ENCODE assay signal across 32 cellular contexts in the genomic region with DNA sequence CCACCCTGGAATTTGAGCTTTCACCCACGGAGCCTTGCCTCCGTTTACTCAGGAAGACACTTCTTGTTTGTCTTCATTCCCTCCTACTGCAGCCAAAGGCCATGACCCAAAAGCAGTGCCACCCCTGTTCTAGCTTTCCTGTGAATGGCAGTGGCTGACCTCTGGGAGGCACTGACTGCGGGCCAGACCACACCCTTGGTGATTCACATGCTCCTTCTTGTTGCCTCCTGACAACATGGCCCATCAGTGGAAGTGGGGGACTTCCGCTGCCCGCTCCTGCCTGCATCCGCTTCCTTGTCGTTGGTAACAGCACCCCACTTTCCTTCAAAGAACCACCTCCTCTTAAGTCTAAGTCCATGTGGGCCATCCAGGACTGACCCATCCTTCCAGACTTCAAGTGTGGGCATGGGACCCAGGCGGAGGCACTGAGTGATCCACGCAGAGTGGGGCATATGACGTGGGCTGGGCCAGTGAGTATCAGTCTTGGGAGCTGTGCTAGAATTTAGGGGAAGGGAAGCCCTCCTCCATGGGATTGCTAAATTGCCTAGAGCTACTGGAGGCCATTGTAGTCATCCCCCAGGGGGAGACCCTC. TPM values are rescaled to one million over a fixed set of nuclear protein-coding genes. Genes with fewer than 3 reads are reported as not detected.
DNase-seq lines count a peak whose midpoint lies in the region; ATAC-seq and TF ChIP-seq lines count a peak whose summit lies in the region.
"Had no signal": no experiment of that assay in that cellular context is flagged by ENCODE, and none has a peak within 500 bp of the region (broad histone marks: within the 10 kb centered on the region; RNA-seq: fewer than 3 reads in every experiment).

No MANE protein-coding gene starts in this region.

- no peaks in the 10 kb centered on the region for H3K36me3 Mint-ChIP-seq in neural crest cell (ENCODE audit: low read depth)
- H3K36me3 Mint-ChIP-seq in nephron progenitor cell (ENCODE audit: low read depth) = peaks cover 19% of the 10 kb centered on the region
- H3K36me3 Mint-ChIP-seq: activated naive CD4-positive, alpha-beta T cell treated with anti-CD3 and anti-CD28 coated beads, Interleukin-2, amount 10 ng/mL, durations not matched to agents 7 days and 5 days had no signal

- no peaks in the 10 kb centered on the region for H3K27me3 ChIP-seq in MG63
- H3K27me3 ChIP-seq: adrenal gland, pancreas, right atrium auricular region had no signal

- no peaks in the 10 kb centered on the region for H3K9me3 Mint-ChIP-seq in neural crest cell
- no peaks in the 10 kb centered on the region for H3K9me3 Mint-ChIP-seq in nephron progenitor cell
- H3K9me3 Mint-ChIP-seq: activated CD8-positive, alpha-beta T cell treated with anti-CD3 and anti-CD28 coated beads for 36 hours; activated naive CD4-positive, alpha-beta T cell treated with anti-CD3 and anti-CD28 coated beads, Interleukin-2, amount 10 ng/mL, durations not matched to agents 7 days and 5 days; HFFc6; nephron; stimulated activated naive CD8-positive, alpha-beta T cell treated with anti-CD3 and anti-CD28 coated beads, Interleukin-15, Interleukin-2, amounts not matched to agents 100 ng/mL and 50 ng/mL, for 24 hours had no signal

- H3K27ac ChIP-seq in coronary artery = peak overlapping the region; percentile 41 to 75
- H3K27ac ChIP-seq: adrenal gland, KMS-11, pancreas, PC-9, right atrium auricular region, spleen had no signal

- H3K27ac Mint-ChIP-seq in neural crest cell (ENCODE audit: unreplicated experiment) (peak overlapping the region; percentile 44), nephron progenitor cell (no peak overlapping the region)
- H3K27ac Mint-ChIP-seq: activated CD8-positive, alpha-beta T cell treated with anti-CD3 and anti-CD28 coated beads for 36 hours; activated naive CD4-positive, alpha-beta T cell treated with anti-CD3 and anti-CD28 coated beads, Interleukin-2, amount 10 ng/mL, durations not matched to agents 7 days and 5 days; HFFc6; nephron; stimulated activated naive CD8-positive, alpha-beta T cell treated with anti-CD3 and anti-CD28 coated beads, Interleukin-15, Interleukin-2, amounts not matched to agents 100 ng/mL and 50 ng/mL, for 24 hours had no signal

- no peak overlapping the region for H3K4me3 Mint-ChIP-seq in neural crest cell
- H3K4me3 Mint-ChIP-seq in nephron progenitor cell = no peak overlapping the region
- H3K4me3 Mint-ChIP-seq: activated CD8-positive, alpha-beta T cell treated with anti-CD3 and anti-CD28 coated beads for 36 hours; activated naive CD4-positive, alpha-beta T cell treated with anti-CD3 and anti-CD28 coated beads, Interleukin-2, amount 10 ng/mL, durations not matched to agents 7 days and 5 days; brain; HFFc6; nephron; stimulated activated naive CD8-positive, alpha-beta T cell treated with anti-CD3 and anti-CD28 coated beads, Interleukin-15, Interleukin-2, amounts not matched to agents 100 ng/mL and 50 ng/mL, for 24 hours had no signal

- H3K4me3 ChIP-seq in MG63 (no peak overlapping the region), coronary artery (no peak overlapping the region)
- H3K4me3 ChIP-seq: adrenal gland, pancreas, PC-9, right atrium auricular region, spleen had no signal

- H3K36me3 ChIP-seq in MG63 = 0 out of 2 replicates have a peak, but pooled peaks cover under 1% of the 10 kb centered on the region
- H3K36me3 ChIP-seq: adrenal gland, pancreas, spleen had no signal

- H3K4me1 Mint-ChIP-seq in neural crest cell (peaks cover 8% of the 10 kb centered on the region), nephron progenitor cell (peaks cover 16% of the 10 kb centered on the region)
- H3K4me1 Mint-ChIP-seq: activated naive CD4-positive, alpha-beta T cell treated with anti-CD3 and anti-CD28 coated beads, Interleukin-2, amount 10 ng/mL, durations not matched to agents 7 days and 5 days; nephron had no signal

- ATAC-seq in HG03039 (IDR thresholded peaks at IDR 0.05; ENCODE audit: unreplicated experiment) (no peak), HG02981 (IDR thresholded peaks at IDR 0.05; ENCODE audit: unreplicated experiment) (no peak)
- ATAC-seq: activated CD8-positive, alpha-beta T cell treated with anti-CD3 and anti-CD28 coated beads for 36 hours; pancreas had no signal

- TF ChIP-seq CTCF in coronary artery (IDR thresholded peaks at IDR 0.05) = no peak
- no peak for TF ChIP-seq CTCF in neural crest cell (conservative IDR thresholded peaks at IDR 0.05)
- TF ChIP-seq CTCF in nephron progenitor cell (IDR thresholded peaks at IDR 0.05) = no peak

- no peaks in the 10 kb centered on the region; the same call in 1 of the 2 replicates for H3K9me3 ChIP-seq in MG63
- H3K9me3 ChIP-seq: adrenal gland, pancreas, right atrium auricular region, spleen had no signal

- DNase-seq in MG63 (peak; percentile 73), coronary artery (ENCODE audit: low spot score) (no peak), neural crest cell (ENCODE audit: low read depth, low spot score) (no peak), CD1c-positive myeloid dendritic cell (ENCODE audit: extremely low spot score) (no peak), nephron progenitor cell (no peak)
- DNase-seq: activated CD4-positive, CD25-positive, alpha-beta regulatory T cell treated with anti-CD3 and anti-CD28 coated beads, Interleukin-2, amount 50 U/mL, for 72 hours; activated CD8-positive, alpha-beta memory T cell treated with anti-CD3 and anti-CD28 coated beads, Interleukin-2, amount 50 U/mL, for 48 hours; activated CD8-positive, alpha-beta T cell treated with anti-CD3 and anti-CD28 coated beads for 36 hours; activated naive CD4-positive, alpha-beta T cell treated with anti-CD3 and anti-CD28 coated beads, Interleukin-2, amount 10 ng/mL, durations not matched to agents 7 days and 5 days; C1 segment of cervical spinal cord; COR-L47; GDM1; HFFc6; hypothalamus; MM.1S; NCI-H1930; NCI-H526; NK-92 treated with Interleukin-12 subunit alpha and Interleukin-12 subunit beta, amount 100 ng/mL, for 24 hours; pancreas; SHP77; spleen; stimulated activated CD4-positive, alpha-beta T cell treated with anti-CD3 and anti-CD28 coated beads, Interleukin-2, amount 100 ng/mL, for 24 hours had no signal

- H3K27me3 Mint-ChIP-seq in neural crest cell (ENCODE audit: low read depth) (no peaks in the 10 kb centered on the region), nephron progenitor cell (ENCODE audit: low read depth, poor library complexity) (peaks cover 17% of the 10 kb centered on the region)

RNA-seq across cellular contexts. Expression of a gene that starts 35.1 kb away (rescaled TPM):
- 6.5 and 7.0 TPM in 2 replicates for total RNA-seq in MG63 (2014; rRNA removed; shearing (Covaris generic); ENCODE audit: low replicate concordance)
- 1.6 and 2.8 TPM in 2 replicates for total RNA-seq in neural crest cell
- total RNA-seq: activated CD8-positive, alpha-beta T cell treated with anti-CD3 and anti-CD28 coated beads for 36 hours; dermis microvascular lymphatic vessel endothelial cell had no signal

RNA-seq across cellular contexts. Expression of a gene that starts 50.3 kb away (rescaled TPM):
- total RNA-seq in MG63 (2014; rRNA removed; shearing (Covaris generic); ENCODE audit: low replicate concordance) = 4.1 and 6.2 TPM in 2 replicates
- total RNA-seq in neural crest cell = 7.1 and 9.8 TPM in 2 replicates
